Comparison of ENCODE assay signal across 1 cellular context in genomic region chr19:14343286-14343685, GRCh38.
TF ChIP-seq lines count a peak whose summit lies in the region.

No MANE protein-coding gene starts in this region.

TF ChIP-seq in HepG2, 621 proteins besides CTCF, POLR2A, EP300 and RAD21 (continued from another document):
- no peak for TF ChIP-seq ARID5B (CRISPR knock-in tag; IDR thresholded peaks at IDR 0.05)
